Comparison of ENCODE assay signal across 8 cellular contexts in genomic region chr11:57323503-57324153, GRCh38. TPM values are rescaled to one million over a fixed set of nuclear protein-coding genes. Genes with fewer than 3 reads are reported as not detected.
DNase-seq lines count a peak whose midpoint lies in the region; ATAC-seq and TF ChIP-seq lines count a peak whose summit lies in the region.

No MANE protein-coding gene starts in this region.

- H4K20me1 ChIP-seq in OCI-LY7 (ENCODE audit: insufficient read depth, low read length) (no peaks in the 10 kb centered on the region), neural cell (ENCODE audit: insufficient read depth) (no peaks in the 10 kb centered on the region)

- no peak for DNase-seq in CD4-positive, alpha-beta T cell
- DNase-seq in OCI-LY7 (ENCODE audit: low spot score), result no peak
- DNase-seq in effector memory CD8-positive, alpha-beta T cell, result no peak
- no peak for DNase-seq in GM13976 (ENCODE audit: low spot score)
- no peak for DNase-seq in midbrain (lab: John Stamatoyannopoulos, UW)
- no peak for DNase-seq in Kasumi-1 (lab: John Stamatoyannopoulos, UW)

- H3K36me3 ChIP-seq in OCI-LY7 (ENCODE audit: insufficient read depth, low read length) (peaks cover 34% of the 10 kb centered on the region), neural cell (ENCODE audit: insufficient read depth, low read length) (peaks cover 6% of the 10 kb centered on the region)

- H3K4me3 ChIP-seq in OCI-LY7 (ENCODE audit: low read depth, low read length, poor library complexity, severe bottlenecking) (peak overlapping the region; percentile 70), neural cell (ENCODE audit: low read length) (peak overlapping the region; percentile 92)

- H3K79me2 ChIP-seq in OCI-LY7 (ENCODE audit: insufficient read depth, low read depth, low read length) (no peaks in the 10 kb centered on the region), neural cell (replicated peaks; ENCODE audit: insufficient read depth, low read length) (peaks cover 30% of the 10 kb centered on the region)

- TF ChIP-seq RAD21 in neural cell (conservative IDR thresholded peaks at IDR 0.05), result no peak

- H3K27me3 Mint-ChIP-seq in CD4-positive, alpha-beta T cell, result no peaks in the 10 kb centered on the region
- H3K27me3 Mint-ChIP-seq in effector memory CD8-positive, alpha-beta T cell, result no peaks in the 10 kb centered on the region

- no peak for TF ChIP-seq EP300 in neural cell (conservative IDR thresholded peaks at IDR 0.05; ENCODE audit: poor library complexity, severe bottlenecking)

- H3F3A ChIP-seq in neural cell (ENCODE audit: insufficient read depth, low read length, poor library complexity, severe bottlenecking), result peaks cover 3% of the 10 kb centered on the region

- TF ChIP-seq CTCF in CD4-positive, alpha-beta T cell (IDR thresholded peaks at IDR 0.05), result no peak
- TF ChIP-seq CTCF in OCI-LY7 (conservative IDR thresholded peaks at IDR 0.05; ENCODE audit: low read length), result no peak
- no peak for TF ChIP-seq CTCF in neural cell (IDR thresholded peaks at IDR 0.05; ENCODE audit: poor library complexity, severe bottlenecking)
- TF ChIP-seq CTCF in GM13976 (IDR thresholded peaks at IDR 0.05; ENCODE audit: borderline replicate concordance, control extremely low read depth, extremely low read depth, insufficient read depth, missing control alignments), result no peak

- peaks cover 45% of the 10 kb centered on the region for H3K4me1 Mint-ChIP-seq in CD4-positive, alpha-beta T cell (ENCODE audit: low read depth)
- H3K4me1 Mint-ChIP-seq in effector memory CD8-positive, alpha-beta T cell (ENCODE audit: low read depth in 2 of 2), result peaks cover 26 to 30% of the 10 kb centered on the region in 2 donors

- peak overlapping the region; percentile 25 for H3K27ac ChIP-seq in CD4-positive, alpha-beta T cell (ENCODE audit: low read depth, low read length)
- H3K27ac ChIP-seq in OCI-LY7 (ENCODE audit: low read depth, low read length, poor library complexity, severe bottlenecking) (no peak overlapping the region), neural cell (ENCODE audit: low read length) (peak overlapping the region; percentile 79)

- peak overlapping the region; percentile 97 for H3K4me2 ChIP-seq in OCI-LY7 (ENCODE audit: low read length)
- H3K4me2 ChIP-seq in neural cell (ENCODE audit: low read length), result peak overlapping the region; percentile 80

- H3K4me1 ChIP-seq in OCI-LY7 (ENCODE audit: insufficient read depth, low read length, poor library complexity, severe bottlenecking), result peaks cover 28% of the 10 kb centered on the region

- no peaks in the 10 kb centered on the region for H3K9me3 Mint-ChIP-seq in CD4-positive, alpha-beta T cell
- no peaks in the 10 kb centered on the region for H3K9me3 Mint-ChIP-seq in effector memory CD8-positive, alpha-beta T cell

- no peak for ATAC-seq in CD4-positive, alpha-beta T cell (ENCODE audit: poor library complexity)
- ATAC-seq in effector memory CD8-positive, alpha-beta T cell (replicated peaks), result no peak
- no peak for ATAC-seq in GM18867 (IDR thresholded peaks at IDR 0.05; ENCODE audit: unreplicated experiment)

- CTCF ChIA-PET in CD4-positive, alpha-beta T cell (lab: Charles Lee), result interaction anchor here (0.6 kb wide), 1 partner anchor 343 kb away, joined by 3 read pairs; no protein-coding TSS in a partner anchor
- CTCF ChIA-PET in OCI-LY7 (lab: Charles Lee; ENCODE audit: unreplicated experiment), result no interaction called here

- intact Hi-C loops in CD4-positive, alpha-beta T cell (cut with DNase I, micrococcal nuclease), result loop anchor here (2.0 to 10.0 kb wide), 4 partner anchors 421 to 1821 kb away; partner anchors contain the start of genes FAM111A (in 1 of the 2), SELENOH (in 1 of the 2) and ZFP91 (in 1 of the 2)
- intact Hi-C loops in OCI-LY7 (cut with micrococcal nuclease; ENCODE audit: unreplicated experiment), result no loop called here

- POLR2A ChIA-PET in CD4-positive, alpha-beta T cell (lab: Charles Lee), result interaction anchor here (1.1 to 3.3 kb wide), 4 partner anchors 12 to 418 kb away, joined by 3 to 107 read pairs (median 7); partner anchors contain the start of genes P2RX3, SELENOH, SSRP1 and TIMM10
- POLR2A ChIA-PET in OCI-LY7 (lab: Charles Lee), result interaction anchor here (0.9 kb wide), 1 partner anchor 12 kb away, joined by 4 read pairs; the partner anchor contains the start of gene SSRP1

- BruUV-seq in OCI-LY7 (replicated peaks; lab: Mats Ljungman, UMichigan), result no TSS peak

- H2AFZ ChIP-seq in OCI-LY7 (ENCODE audit: low read length), result no peak overlapping the region
- peak overlapping the region; percentile 65 for H2AFZ ChIP-seq in neural cell (ENCODE audit: low read depth, low read length)

- peaks cover 53% of the 10 kb centered on the region for H3K36me3 Mint-ChIP-seq in CD4-positive, alpha-beta T cell (ENCODE audit: low read depth)
- peaks cover 39% of the 10 kb centered on the region for H3K36me3 Mint-ChIP-seq in effector memory CD8-positive, alpha-beta T cell (ENCODE audit: insufficient read depth)

- H3K9me3 ChIP-seq in CD4-positive, alpha-beta T cell (ENCODE audit: control insufficient read depth, low read length), result no peaks in the 10 kb centered on the region
- H3K9me3 ChIP-seq in OCI-LY7 (ENCODE audit: low read length) (no peaks in the 10 kb centered on the region), neural cell (ENCODE audit: low read length) (no peaks in the 10 kb centered on the region)

- H3K27me3 ChIP-seq in CD4-positive, alpha-beta T cell (ENCODE audit: control insufficient read depth, insufficient read depth, low read length), result no peaks in the 10 kb centered on the region
- no peaks in the 10 kb centered on the region for H3K27me3 ChIP-seq in neural cell (ENCODE audit: insufficient read depth, low read depth, low read length)

- H3K9me2 ChIP-seq in OCI-LY7 (ENCODE audit: insufficient read depth, low read length) (no peaks in the 10 kb centered on the region), neural cell (ENCODE audit: insufficient read depth, low read length) (no peaks in the 10 kb centered on the region)

- H3K27ac Mint-ChIP-seq in CD4-positive, alpha-beta T cell, result peak overlapping the region; percentile 95
- H3K27ac Mint-ChIP-seq in effector memory CD8-positive, alpha-beta T cell, result peak overlapping the region; percentile 96 to 98

- in situ Hi-C loops in GM13976 (cut with MboI; ENCODE audit: low sequenced_read_pairs, unreplicated experiment), result no loop called here

- H3K9ac ChIP-seq in neural cell (ENCODE audit: low read length), result peak overlapping the region; percentile 84

- peak overlapping the region; percentile 93 for H3K4me3 Mint-ChIP-seq in CD4-positive, alpha-beta T cell
- H3K4me3 Mint-ChIP-seq in effector memory CD8-positive, alpha-beta T cell, result peak overlapping the region; percentile 87 to 88

TF ChIP-seq in neural cell, 6 proteins besides CTCF, POLR2A, EP300 and RAD21:
- TF ChIP-seq MXI1 (conservative IDR thresholded peaks at IDR 0.05; ENCODE audit: poor library complexity, severe bottlenecking) (no peak), EZH2 (IDR thresholded peaks at IDR 0.05; ENCODE audit: borderline replicate concordance, insufficient read depth, low read length, poor library complexity, severe bottlenecking) (no peak), POLR2AphosphoS5 (IDR thresholded peaks at IDR 0.05) (no peak), REST (IDR thresholded peaks at IDR 0.05; ENCODE audit: borderline replicate concordance) (no peak), TAF1 (IDR thresholded peaks at IDR 0.05; ENCODE audit: low read depth) (no peak), SMC3 (conservative IDR thresholded peaks at IDR 0.05; ENCODE audit: poor library complexity) (no peak)
TF ChIP-seq in neural cell: peak in this region for 0.

RNA-seq across cellular contexts. Expression of gene TNKS1BP1, which starts 1.1 kb away (rescaled TPM):
- total RNA-seq in CD4-positive, alpha-beta T cell, result 10 to 100 TPM; 12.9 to 13.2 TPM
- 5.3 and 6.4 TPM in 2 replicates for total RNA-seq in OCI-LY7 (2014; rRNA removed; shearing (Covaris generic))
- 16.4 and 19.7 TPM in 2 replicates for total RNA-seq in OCI-LY7 (2022)
- polyA plus RNA-seq in neural cell, result 8.9 and 9.4 TPM in 2 replicates
- 21.1 and 23.9 TPM in 2 replicates for polyA minus RNA-seq in neural cell

RNA-seq across cellular contexts. Expression of gene SSRP1, which starts 12.1 kb away (rescaled TPM):
- 10 to 100 TPM; 36.7 to 41.2 TPM for total RNA-seq in CD4-positive, alpha-beta T cell
- 146 and 185 TPM in 2 replicates for total RNA-seq in OCI-LY7 (2014; rRNA removed; shearing (Covaris generic))
- 216 and 221 TPM in 2 replicates for total RNA-seq in OCI-LY7 (2022)
- 81.1 and 84.7 TPM in 2 replicates for polyA plus RNA-seq in neural cell
- polyA minus RNA-seq in neural cell, result 74.5 and 76.3 TPM in 2 replicates

RNA-seq across cellular contexts. Expression of gene P2RX3, which starts 14.5 kb away (rescaled TPM):
- total RNA-seq in CD4-positive, alpha-beta T cell, result not detected
- not detected in 2 replicates for total RNA-seq in OCI-LY7 (2014; rRNA removed; shearing (Covaris generic))
- not detected in 2 replicates for total RNA-seq in OCI-LY7 (2022)
- polyA plus RNA-seq in neural cell, result not detected in 2 replicates
- polyA minus RNA-seq in neural cell, result 0.35 TPM in 1 of 2 replicates, not detected in the other

RNA-seq across cellular contexts. Expression of gene PRG3, which starts 57.3 kb away (rescaled TPM):
- total RNA-seq in CD4-positive, alpha-beta T cell, result not detected
- total RNA-seq in OCI-LY7 (2014; rRNA removed; shearing (Covaris generic)), result not detected in 2 replicates
- total RNA-seq in OCI-LY7 (2022), result not detected in 2 replicates
- not detected in 2 replicates for polyA plus RNA-seq in neural cell
- not detected in 2 replicates for polyA minus RNA-seq in neural cell
